ENCODE assay signal across 1 cellular context in genomic region chr21:44403106-44404020, GRCh38.
TF ChIP-seq lines count a peak whose summit lies in the region.

No MANE protein-coding gene starts in this region.

TF ChIP-seq in GM12878, 131 proteins besides CTCF, POLR2A, EP300 and RAD21:
- TF ChIP-seq BCL3 (IDR thresholded peaks at IDR 0.05; ENCODE audit: borderline replicate concordance, insufficient read depth, low read depth, low read length, poor library complexity, severe bottlenecking): peak; percentile 48
- no peak for TF ChIP-seq GATAD2B (conservative IDR thresholded peaks at IDR 0.05; ENCODE audit: low read depth)
